In the genomic region with DNA sequence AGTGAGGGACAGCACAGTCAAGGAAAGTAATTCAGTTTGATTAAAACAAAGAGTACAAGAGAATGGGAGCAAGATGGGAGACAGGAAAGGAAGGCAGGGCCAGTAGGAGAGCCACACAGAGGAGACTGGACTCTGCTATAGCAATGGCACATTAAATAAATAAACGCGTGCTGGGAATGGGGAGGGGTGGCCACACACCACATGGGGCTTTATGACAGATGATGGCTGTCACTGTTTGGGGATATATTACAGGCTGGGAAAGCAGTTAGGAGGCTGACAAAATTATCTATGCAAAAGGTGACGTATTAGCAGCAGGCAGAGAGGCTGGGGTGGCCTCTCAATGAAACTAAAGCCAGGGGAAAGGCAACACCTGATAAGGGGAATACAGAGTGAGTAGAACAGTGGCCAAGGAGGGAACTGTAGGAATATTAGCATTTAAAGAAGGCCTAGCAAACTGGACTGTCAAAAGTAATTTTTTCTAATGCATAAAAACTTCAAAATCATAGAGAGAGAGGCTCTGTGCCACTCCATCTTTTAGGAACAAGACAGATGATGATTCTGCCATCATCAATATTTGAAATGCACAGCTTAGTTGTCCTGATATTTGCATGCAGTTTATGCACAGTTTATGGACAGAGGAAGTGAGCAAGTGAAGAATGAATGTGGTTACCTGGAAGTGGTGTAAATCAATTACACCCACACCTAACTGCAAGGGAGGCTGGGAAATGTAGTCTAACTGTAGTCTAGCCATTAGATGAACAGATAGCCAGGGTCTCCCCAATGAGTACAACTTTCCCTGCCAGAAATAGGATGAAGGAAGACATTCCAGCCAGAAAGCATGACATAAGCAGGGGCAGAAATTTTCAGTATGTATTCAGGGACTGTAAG, we compare ENCODE assay signal across 18 cellular contexts.
DNase-seq lines count a peak whose midpoint lies in the region; ATAC-seq, FAIRE-seq and TF ChIP-seq lines count a peak whose summit lies in the region.
"Had no signal": no experiment of that assay in that cellular context is flagged by ENCODE, and none has a peak within 500 bp of the region (broad histone marks: within the 10 kb centered on the region; RNA-seq: fewer than 3 reads in every experiment).

No MANE protein-coding gene starts in this region.

- no peak overlapping the region for H2AFZ ChIP-seq in HepG2 (ENCODE audit: low read length)

- H3K79me2 ChIP-seq in HepG2 (ENCODE audit: insufficient read depth, low read length): no peaks in the 10 kb centered on the region

- H3K27ac Mint-ChIP-seq in stimulated activated naive B cell treated with anti-CD40 and anti-IgM and Interleukin-4, amounts not matched to agents 10 μg/mL and 1 μg/mL and 100 μg/mL, for 72 hours: no peak overlapping the region
- H3K27ac Mint-ChIP-seq in type B pancreatic cell: no peak overlapping the region
- H3K27ac Mint-ChIP-seq: natural killer cell treated with Interleukin-12 subunit alpha and Interleukin-12 subunit beta and Interleukin-15 and Interleukin-18, amount 100 ng/mL, for 72 hours had no signal

- no peak for TF ChIP-seq EP300 in HepG2 (IDR thresholded peaks at IDR 0.05; ENCODE audit: low read depth in 2 of 2, low read length in 2 of 2)
- no peak for TF ChIP-seq EP300 in HepG2 (CRISPR knock-in tag; IDR thresholded peaks at IDR 0.05; ENCODE audit: borderline replicate concordance)

- H3K36me3 ChIP-seq in HepG2 (replicated peaks in 1 of 2; ENCODE audit: control insufficient read depth in 1 of 2, insufficient read depth in 2 of 2, low read length in 2 of 2) (no peaks in the 10 kb centered on the region), right lobe of liver (peaks cover 0 to 6% (median 0%) of the 10 kb centered on the region in 4 donors), bronchial epithelial cell (ENCODE audit: control insufficient read depth, insufficient read depth, low read length) (no peaks in the 10 kb centered on the region)
- H3K36me3 ChIP-seq: SJSA1 had no signal

- H3K27me3 ChIP-seq in HepG2 (ENCODE audit: control insufficient read depth in 1 of 2, insufficient read depth in 2 of 2, low read length in 2 of 2) (no peaks in the 10 kb centered on the region), right lobe of liver (no peaks in the 10 kb centered on the region), bronchial epithelial cell (ENCODE audit: control insufficient read depth, insufficient read depth, low read length) (no peaks in the 10 kb centered on the region)
- H3K27me3 ChIP-seq: SJSA1 had no signal

- H3K27me3 Mint-ChIP-seq in stimulated activated naive B cell treated with anti-CD40 and anti-IgM and Interleukin-4, amounts not matched to agents 10 μg/mL and 1 μg/mL and 100 μg/mL, for 72 hours: no peaks in the 10 kb centered on the region
- H3K27me3 Mint-ChIP-seq in type B pancreatic cell: no peaks in the 10 kb centered on the region

- peaks cover 3 to 14% of the 10 kb centered on the region in 2 donors for H3K36me3 Mint-ChIP-seq in stimulated activated naive B cell treated with anti-CD40 and anti-IgM and Interleukin-4, amounts not matched to agents 10 μg/mL and 1 μg/mL and 100 μg/mL, for 72 hours
- no peaks in the 10 kb centered on the region for H3K36me3 Mint-ChIP-seq in type B pancreatic cell

- no peak for FAIRE-seq in HepG2 (lab: Jason Lieb, UNC)
- FAIRE-seq in bronchial epithelial cell (lab: Jason Lieb, UNC): no peak

- peaks cover 43% of the 10 kb centered on the region for H3K4me1 ChIP-seq in HepG2 (ENCODE audit: insufficient read depth, low read length)
- H3K4me1 ChIP-seq in right lobe of liver: no peaks in the 10 kb centered on the region
- H3K4me1 ChIP-seq: SJSA1 had no signal

- H3K4me3 ChIP-seq in HepG2 (replicated peaks in 1 of 3; ENCODE audit: insufficient read depth in 1 of 3, low read depth in 2 of 3, low read length in 3 of 3) (no peak overlapping the region), right lobe of liver (no peak overlapping the region), bronchial epithelial cell (ENCODE audit: low read depth, low read length) (no peak overlapping the region)
- H3K4me3 ChIP-seq: SJSA1 had no signal

- peaks cover 8 to 14% of the 10 kb centered on the region in 2 donors for H3K9me3 Mint-ChIP-seq in stimulated activated naive B cell treated with anti-CD40 and anti-IgM and Interleukin-4, amounts not matched to agents 10 μg/mL and 1 μg/mL and 100 μg/mL, for 72 hours
- H3K9me3 Mint-ChIP-seq in type B pancreatic cell: peaks cover 15% of the 10 kb centered on the region

- no TSS peak for BruUV-seq in HepG2 (replicated peaks; lab: Mats Ljungman, UMichigan)

- CTCF ChIA-PET in HepG2 (lab: Yijun Ruan, JAX; ENCODE audit: low intra/inter-chr PET ratio, low total read pairs): no interaction called here
- CTCF ChIA-PET in RWPE1 (lab: Yijun Ruan, JAX): no interaction called here

- H3K4me3 Mint-ChIP-seq in stimulated activated naive B cell treated with anti-CD40 and anti-IgM and Interleukin-4, amounts not matched to agents 10 μg/mL and 1 μg/mL and 100 μg/mL, for 72 hours: no peak overlapping the region
- H3K4me3 Mint-ChIP-seq in type B pancreatic cell: no peak overlapping the region
- H3K4me3 Mint-ChIP-seq: activated T-cell treated with anti-CD3 and anti-CD28 coated beads, Interleukin-2, amount 50 U/mL, for 4 hours; natural killer cell treated with Interleukin-12 subunit alpha and Interleukin-12 subunit beta and Interleukin-15 and Interleukin-18, amount 100 ng/mL, for 72 hours had no signal

- no peak overlapping the region for H3K9ac ChIP-seq in HepG2 (ENCODE audit: insufficient read depth, low read depth, low read length)

- H3K9me3 ChIP-seq in HepG2 (ENCODE audit: low read length) (no peaks in the 10 kb centered on the region), right lobe of liver (no peaks in the 10 kb centered on the region)
- H3K9me3 ChIP-seq: SJSA1 had no signal

- POLR2A ChIA-PET in HepG2 (lab: Yijun Ruan, JAX): interaction anchor here (1.6 kb wide), 1 partner anchor 16 kb away, joined by 3 read pairs; no protein-coding TSS in a partner anchor
- POLR2A ChIA-PET in RWPE1 (lab: Yijun Ruan, JAX; ENCODE audit: low non-redundant PET): no interaction called here

- TF ChIP-seq CTCF in HepG2 (CRISPR knock-in tag; IDR thresholded peaks at IDR 0.05) (no peak), right lobe of liver (IDR thresholded peaks at IDR 0.05) (no peak), RWPE1 (conservative IDR thresholded peaks at IDR 0.05; ENCODE audit: low read depth) (no peak), bronchial epithelial cell (IDR thresholded peaks at IDR 0.05; ENCODE audit: insufficient read depth, low read length, severe bottlenecking) (no peak), type B pancreatic cell (conservative IDR thresholded peaks at IDR 0.05) (no peak)

- 39% methylated on average over 3 of the region's 3 CpGs for WGBS in HepG2 (ENCODE audit: low lambda C conversion rate)
- 100% methylated on average over 1 of the region's 3 CpGs for WGBS in right lobe of liver (ENCODE audit: insufficient coverage, low coverage, low lambda C conversion rate, missing lambda C conversion rate)

- no peak for TF ChIP-seq POLR2A in HepG2 (IDR thresholded peaks at IDR 0.05; ENCODE audit: insufficient read depth in 1 of 2, low read depth in 2 of 2, low read length in 2 of 2)
- TF ChIP-seq POLR2A in right lobe of liver (IDR thresholded peaks at IDR 0.05): no peak

- no peak overlapping the region for H3K4me2 ChIP-seq in HepG2 (ENCODE audit: low read depth, low read length)

- H4K20me1 ChIP-seq in HepG2 (ENCODE audit: insufficient read depth, low read length): no peaks in the 10 kb centered on the region

- peaks cover 30 to 32% of the 10 kb centered on the region in 2 donors for H3K4me1 Mint-ChIP-seq in stimulated activated naive B cell treated with anti-CD40 and anti-IgM and Interleukin-4, amounts not matched to agents 10 μg/mL and 1 μg/mL and 100 μg/mL, for 72 hours
- peaks cover 17% of the 10 kb centered on the region for H3K4me1 Mint-ChIP-seq in type B pancreatic cell (ENCODE audit: unreplicated experiment)

- intact Hi-C loops in HepG2 (cut with micrococcal nuclease; ENCODE audit: unreplicated experiment): no loop called here
- intact Hi-C loops in right lobe of liver (cut with DNase I): loop anchor here in 1 of 2 donors (10.0 kb wide), 1 partner anchor 65 kb away; no protein-coding TSS in a partner anchor

- no peak overlapping the region for H3K27ac ChIP-seq in HepG2 (ENCODE audit: extremely low read length, insufficient read depth, low read length)
- H3K27ac ChIP-seq in right lobe of liver: no peak overlapping the region
- no peak overlapping the region for H3K27ac ChIP-seq in RWPE1
- H3K27ac ChIP-seq: SJSA1 had no signal

- ATAC-seq in HepG2: 0 out of 3 replicates have a peak, but pooled peaks have one; percentile 33
- no peak for ATAC-seq in right lobe of liver
- ATAC-seq in stimulated activated naive B cell treated with anti-CD40 and anti-IgM and Interleukin-4, amounts not matched to agents 10 μg/mL and 1 μg/mL and 100 μg/mL, for 72 hours (replicated peaks): peak; percentile 84 to 88
- ATAC-seq in HG02763 (IDR thresholded peaks at IDR 0.05; ENCODE audit: unreplicated experiment): no peak
- ATAC-seq: natural killer cell treated with Interleukin-12 subunit alpha and Interleukin-12 subunit beta and Interleukin-15 and Interleukin-18, amount 100 ng/mL, for 72 hours had no signal

- no peak for TF ChIP-seq RAD21 in HepG2 (CRISPR knock-in tag; IDR thresholded peaks at IDR 0.05)

- DNase-seq in HepG2 (ENCODE audit: low spot score) (no peak), right lobe of liver (no peak), RWPE1 (ENCODE audit: low spot score) (peak; percentile 8), bronchial epithelial cell (ENCODE audit: low read depth) (peak; percentile 48), NCI-H1092 treated with DMSO at 0.1 percent for 48 hours (lab: John Stamatoyannopoulos, UW) (no peak), type B pancreatic cell (ENCODE audit: extremely low spot score, unreplicated experiment) (no peak)
- no peak for DNase-seq in stimulated activated naive B cell treated with anti-CD40 and anti-IgM and Interleukin-4, amounts not matched to agents 10 μg/mL and 1 μg/mL and 100 μg/mL, for 72 hours
- DNase-seq: activated T-cell treated with anti-CD3 and anti-CD28 coated beads, Interleukin-2, amount 50 U/mL, for 4 hours; effector CD8-positive, alpha-beta T cell; GF-D8; NCI-H146; NCI-H345; posterior cingulate gyrus; stimulated activated CD4-positive, alpha-beta T cell treated with anti-CD3 and anti-CD28 coated beads, Interleukin-4, amount 100 ng/mL, for 1 hour; T-helper 9 cell had no signal

- in situ Hi-C loops in HepG2 (cut with HindIII; ENCODE audit: extremely low pct_ligation_motif_present, low pct_unique_long_range_greater_than_20kb): no loop called here

TF ChIP-seq in HepG2, 621 proteins besides CTCF, POLR2A, EP300 and RAD21 (continues in another document):
- TF ChIP-seq HNRNPLL (IDR thresholded peaks at IDR 0.05; ENCODE audit: low read depth, low read length, poor library complexity, severe bottlenecking) (no peak), KAT2B (IDR thresholded peaks at IDR 0.05; ENCODE audit: borderline replicate concordance, low read depth, low read length) (no peak)

Comparison
In these comparisons a context has a peak if more than half of its experiments do, and no peak if none do; other contexts are left out.
1. ATAC-seq: peak in HepG2 (single experiment) and stimulated activated naive B cell treated with anti-CD40 and anti-IgM and Interleukin-4, amounts not matched to agents 10 μg/mL and 1 μg/mL and 100 μg/mL, for 72 hours (2 of 2); none in right lobe of liver (0 of 4) and HG02763 (single experiment).
2. DNase-seq: peak in RWPE1 (single experiment) and bronchial epithelial cell (single experiment); none in HepG2 (single experiment), right lobe of liver (0 of 3), stimulated activated naive B cell treated with anti-CD40 and anti-IgM and Interleukin-4, amounts not matched to agents 10 μg/mL and 1 μg/mL and 100 μg/mL, for 72 hours (single experiment), NCI-H1092 treated with DMSO at 0.1 percent for 48 hours (single experiment) and type B pancreatic cell (single experiment).